In genomic region chr4:170978990-170979389, GRCh38 we compare ENCODE assay signal across 18 cellular contexts.
DNase-seq lines count a peak whose midpoint lies in the region; TF ChIP-seq lines count a peak whose summit lies in the region.
"Had no signal": no experiment of that assay in that cellular context is flagged by ENCODE, and none has a peak within 500 bp of the region (broad histone marks: within the 10 kb centered on the region; RNA-seq: fewer than 3 reads in every experiment).

No MANE protein-coding gene starts in this region.

- no peak overlapping the region for H3K4me2 ChIP-seq in DOHH2 (ENCODE audit: low read length)
- H3K4me2 ChIP-seq in OCI-LY7 (ENCODE audit: low read length): no peak overlapping the region
- H3K4me2 ChIP-seq in mesendoderm (ENCODE audit: low read length): no peak overlapping the region

- H3K9me3 ChIP-seq in DOHH2 (ENCODE audit: control insufficient read depth, insufficient read depth, low read length) (no peaks in the 10 kb centered on the region), OCI-LY7 (ENCODE audit: low read length) (no peaks in the 10 kb centered on the region), WERI-Rb-1 (ENCODE audit: severe bottlenecking) (no peaks in the 10 kb centered on the region), colonic mucosa (no peaks in the 10 kb centered on the region)

- no TSS peak for BruUV-seq in OCI-LY7 (replicated peaks; lab: Mats Ljungman, UMichigan)

- intact Hi-C loops in OCI-LY7 (cut with micrococcal nuclease; ENCODE audit: unreplicated experiment): no loop called here
- intact Hi-C loops in colonic mucosa (cut with DNase I): no loop called here

- no peaks in the 10 kb centered on the region for H3K79me1 ChIP-seq in mesendoderm (ENCODE audit: low read length)

- H4K20me1 ChIP-seq in DOHH2 (ENCODE audit: control insufficient read depth, insufficient read depth, low read depth, low read length) (no peaks in the 10 kb centered on the region), OCI-LY7 (ENCODE audit: insufficient read depth, low read length) (no peaks in the 10 kb centered on the region)

- H3K36me3 ChIP-seq in DOHH2 (ENCODE audit: control insufficient read depth, low read length) (no peaks in the 10 kb centered on the region), OCI-LY7 (ENCODE audit: insufficient read depth, low read length) (no peaks in the 10 kb centered on the region), mesendoderm (ENCODE audit: control insufficient read depth, insufficient read depth, low read length) (no peaks in the 10 kb centered on the region), WERI-Rb-1 (no peaks in the 10 kb centered on the region), colonic mucosa (no peaks in the 10 kb centered on the region)

- CTCF ChIA-PET in OCI-LY7 (lab: Charles Lee; ENCODE audit: unreplicated experiment): no interaction called here

- H3K79me2 ChIP-seq in DOHH2 (ENCODE audit: control insufficient read depth, low read length) (no peaks in the 10 kb centered on the region), OCI-LY7 (ENCODE audit: insufficient read depth, low read depth, low read length) (no peaks in the 10 kb centered on the region), mesendoderm (ENCODE audit: control insufficient read depth, insufficient read depth, low read length) (no peaks in the 10 kb centered on the region)

- H3K27me3 ChIP-seq in DOHH2 (ENCODE audit: control insufficient read depth, low read length): no peaks in the 10 kb centered on the region
- no peaks in the 10 kb centered on the region for H3K27me3 ChIP-seq in mesendoderm (ENCODE audit: insufficient read depth, low read length, poor library complexity)
- no peaks in the 10 kb centered on the region for H3K27me3 ChIP-seq in WERI-Rb-1 (ENCODE audit: insufficient read depth, low read depth, severe bottlenecking)
- no peaks in the 10 kb centered on the region for H3K27me3 ChIP-seq in colonic mucosa

- H3K4ac ChIP-seq in mesendoderm (ENCODE audit: low read depth, low read length): no peak overlapping the region

- H3K27ac ChIP-seq in DOHH2 (ENCODE audit: low read depth, low read length) (no peak overlapping the region), OCI-LY7 (ENCODE audit: low read depth, low read length, poor library complexity, severe bottlenecking) (no peak overlapping the region), mesendoderm (ENCODE audit: low read depth, low read length) (no peak overlapping the region), WERI-Rb-1 (no peak overlapping the region), colonic mucosa (no peak overlapping the region)
- H3K27ac ChIP-seq: GM23248, SK-N-MC had no signal

- H4K8ac ChIP-seq in mesendoderm (ENCODE audit: low read depth, low read length): no peak overlapping the region

- no peaks in the 10 kb centered on the region for H3K4me1 ChIP-seq in DOHH2 (ENCODE audit: control insufficient read depth, low read length)
- no peaks in the 10 kb centered on the region for H3K4me1 ChIP-seq in OCI-LY7 (ENCODE audit: insufficient read depth, low read length, poor library complexity, severe bottlenecking)
- H3K4me1 ChIP-seq in mesendoderm (ENCODE audit: control insufficient read depth, low read depth, low read length): no peaks in the 10 kb centered on the region
- no peaks in the 10 kb centered on the region for H3K4me1 ChIP-seq in colonic mucosa

- H2BK15ac ChIP-seq in mesendoderm (replicated peaks; ENCODE audit: low read depth): no peak overlapping the region

- H3F3A ChIP-seq in DOHH2 (ENCODE audit: control insufficient read depth, insufficient read depth): no peaks in the 10 kb centered on the region

- no peak overlapping the region for H4K5ac ChIP-seq in mesendoderm (ENCODE audit: low read length)

- POLR2A ChIA-PET in OCI-LY7 (lab: Charles Lee): interaction anchor here (0.6 to 0.7 kb wide), 4 partner anchors 12 to 709 kb away, joined by 3 read pairs; no protein-coding TSS in a partner anchor

- H3K9me2 ChIP-seq in DOHH2 (replicated peaks; ENCODE audit: control insufficient read depth, low read length): no peaks in the 10 kb centered on the region
- no peaks in the 10 kb centered on the region for H3K9me2 ChIP-seq in OCI-LY7 (ENCODE audit: insufficient read depth, low read length)

- no peak overlapping the region for H3K4me3 ChIP-seq in DOHH2 (ENCODE audit: low read length)
- H3K4me3 ChIP-seq in OCI-LY7 (ENCODE audit: low read depth, low read length, poor library complexity, severe bottlenecking): no peak overlapping the region
- no peak overlapping the region for H3K4me3 ChIP-seq in mesendoderm (ENCODE audit: low read length)
- no peak overlapping the region for H3K4me3 ChIP-seq in WERI-Rb-1 (ENCODE audit: low read depth, low read length)
- no peak overlapping the region for H3K4me3 ChIP-seq in colonic mucosa
- H3K4me3 ChIP-seq: GM23248, SK-N-MC had no signal

- no peak overlapping the region for H3K23ac ChIP-seq in mesendoderm (ENCODE audit: low read length)

- H3K56ac ChIP-seq in mesendoderm (ENCODE audit: low read length): no peak overlapping the region

- no peak overlapping the region for H2AFZ ChIP-seq in OCI-LY7 (ENCODE audit: low read length)
- H2AFZ ChIP-seq: GM23248 had no signal

- H2AK5ac ChIP-seq in mesendoderm (ENCODE audit: low read length): no peak overlapping the region

- no peak overlapping the region for H3K9ac ChIP-seq in mesendoderm (ENCODE audit: low read length)
- no peak overlapping the region for H3K9ac ChIP-seq in colonic mucosa (ENCODE audit: low read depth in 2 of 2, low read length in 2 of 2)
- H3K9ac ChIP-seq: GM23248 had no signal

- H2BK120ac ChIP-seq in mesendoderm (ENCODE audit: low read depth, low read length): no peak overlapping the region

- WGBS in mesendoderm (ENCODE audit: extremely low coverage, insufficient coverage, low lambda C conversion rate): no CpG with 5 or more reads among the region's 6 CpGs

- DNase-seq in H4 (ENCODE audit: low spot score) (peak; percentile 47), OCI-LY7 (ENCODE audit: low spot score) (no peak), mesendoderm (peak; percentile 9), WERI-Rb-1 (no peak), COR-L47 (lab: John Stamatoyannopoulos, UW) (no peak), colonic mucosa (no peak)
- DNase-seq: CD8-positive, alpha-beta T cell; EL; GM23248; Kasumi-1; MV-4-11; NCI-H1436; NCI-H2029 treated with DMSO at 0.1 percent for 48 hours; NCI-H524; PC-3; T-cell had no signal

- TF ChIP-seq CTCF in DOHH2 (IDR thresholded peaks at IDR 0.05; ENCODE audit: low read depth, low read length, poor library complexity, severe bottlenecking) (peak; percentile 9), OCI-LY7 (conservative IDR thresholded peaks at IDR 0.05; ENCODE audit: low read length) (0 out of 2 replicates have a peak, but pooled peaks have one; percentile 19), WERI-Rb-1 (IDR thresholded peaks at IDR 0.05; ENCODE audit: low read depth, low read length) (no peak), colonic mucosa (IDR thresholded peaks at IDR 0.05) (no peak)

- no peak overlapping the region for H2BK5ac ChIP-seq in mesendoderm (ENCODE audit: low read length)

- H3K18ac ChIP-seq in mesendoderm (ENCODE audit: low read length): no peak overlapping the region

Comparison
In these comparisons a context has a peak if more than half of its experiments do, and no peak if none do; other contexts are left out.
1. CTCF ChIP-seq: peak in DOHH2 (single experiment) and OCI-LY7 (single experiment); none in WERI-Rb-1 (single experiment) and colonic mucosa (single experiment).
2. DNase-seq: peak in H4 (single experiment) and mesendoderm (single experiment); none in OCI-LY7 (single experiment), WERI-Rb-1 (single experiment), COR-L47 (single experiment) and colonic mucosa (single experiment).